Comparison of ENCODE assay signal across 8 cellular contexts in the genomic region with DNA sequence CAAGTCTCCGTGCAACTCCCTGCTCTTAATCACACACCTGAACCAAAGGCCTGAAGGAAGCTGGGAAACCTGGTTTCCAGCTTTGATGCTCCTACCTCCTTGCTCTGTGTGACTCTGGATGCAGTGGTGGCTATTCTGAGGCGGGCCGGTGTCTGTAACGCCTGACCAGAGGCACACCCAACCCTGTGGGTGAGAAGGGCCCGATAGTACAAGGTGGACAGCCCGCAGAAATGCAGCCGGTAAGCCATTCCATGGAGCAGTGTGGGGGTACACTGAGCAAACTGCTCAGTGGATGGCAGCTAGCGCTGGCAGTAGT. TPM values are rescaled to one million over a fixed set of nuclear protein-coding genes. Genes with fewer than 3 reads are reported as not detected.
A peak's percentile ranks its signal among the peaks of the same experiment; 100 is the strongest.
DNase-seq lines count a peak whose midpoint lies in the region; ATAC-seq and TF ChIP-seq lines count a peak whose summit lies in the region.

No MANE protein-coding gene starts in this region.

- H3K27me3 ChIP-seq in GM23248 (replicated peaks; ENCODE audit: insufficient read depth) (no peaks in the 10 kb centered on the region), right atrium auricular region (no peaks in the 10 kb centered on the region)

- 0 out of 2 replicates have a peak overlapping the region, but pooled peaks have one; percentile 57 for H3K4me3 ChIP-seq in GM23248
- H3K4me3 ChIP-seq in right atrium auricular region = peak overlapping the region in 1 of 2 donors; percentile 21

- H3K9me3 ChIP-seq in GM23248 (ENCODE audit: low read depth) (no peaks in the 10 kb centered on the region), right atrium auricular region (no peaks in the 10 kb centered on the region)

- in situ Hi-C loops in GM23248 (cut with MboI) = no loop called here

- intact Hi-C loops in sciatic nerve (cut with DNase I) = loop anchor here (5.0 kb wide), 1 partner anchor 34 kb away; a partner anchor contains a TSS

- H3K9ac ChIP-seq in GM23248 = no peak overlapping the region; the same call in 1 of the 2 replicates

- H3K36me3 ChIP-seq in GM23248 (ENCODE audit: low read depth) = no peaks in the 10 kb centered on the region
- H3K36me3 ChIP-seq in right atrium auricular region = no peaks in the 10 kb centered on the region

- H3K27ac ChIP-seq in GM23248 (no peak overlapping the region), VCaP (peak overlapping the region; percentile 43; the same call in 1 of the 2 replicates), right atrium auricular region (peak overlapping the region; percentile 90 to 96)

- TF ChIP-seq CTCF in VCaP (conservative IDR thresholded peaks at IDR 0.05) (no peak), right atrium auricular region (IDR thresholded peaks at IDR 0.05) (no peak)

- ATAC-seq in sciatic nerve = peak; percentile 1
- no peak for ATAC-seq in HG03045 (IDR thresholded peaks at IDR 0.05; ENCODE audit: unreplicated experiment)

- H3K79me2 ChIP-seq in GM23248 (ENCODE audit: insufficient read depth) = peaks cover 89% of the 10 kb centered on the region

- WGBS in GM23248 (ENCODE audit: low coverage in 1 of 2, low lambda C conversion rate in 2 of 2, missing lambda C conversion rate in 2 of 2), 2 experiments = 86% methylated on average over 8 of the region's 8 CpGs

- H3K4me2 ChIP-seq in GM23248 (ENCODE audit: unreplicated experiment) = peak overlapping the region; percentile 44

- H4K20me1 ChIP-seq in GM23248 (ENCODE audit: insufficient read depth) = no peaks in the 10 kb centered on the region

- peaks cover 5% of the 10 kb centered on the region; the same call in 1 of the 2 replicates for H3F3A ChIP-seq in GM23248 (ENCODE audit: insufficient read depth)

- no peak overlapping the region for H2AFZ ChIP-seq in GM23248

- H3K4me1 ChIP-seq in GM23248 (ENCODE audit: insufficient read depth) (peaks cover 38% of the 10 kb centered on the region), right atrium auricular region (peaks cover 0 to 100% of the 10 kb centered on the region in 2 donors)

- DNase-seq in GM23248 (no peak), right atrium auricular region (ENCODE audit: low spot score) (no peak), sciatic nerve (ENCODE audit: low spot score) (no peak), NCI-H1105 (lab: John Stamatoyannopoulos, UW) (no peak), C1 segment of cervical spinal cord (lab: John Stamatoyannopoulos, UW) (no peak)
- no peak for DNase-seq in activated CD4-positive, alpha-beta T cell treated with anti-CD3 and anti-CD28 coated beads for 1 hour

- H3K9me2 ChIP-seq in GM23248 (ENCODE audit: insufficient read depth) = no peaks in the 10 kb centered on the region

RNA-seq across cellular contexts. Expression of a gene that starts 36.1 kb away (rescaled TPM):
- 5.3 and 5.8 TPM in 2 replicates for total RNA-seq in GM23248 (2014; rRNA removed; shearing (Covaris generic))
- 3.9 and 4.5 TPM in 2 replicates for polyA plus RNA-seq in GM23248 (2016; fragmentation: Nextera tagmentation; extraction: Ambion mirVana)
- total RNA-seq in right atrium auricular region = 10 to 100 TPM; 23.5 to 35.0 TPM
- total RNA-seq in sciatic nerve = 61.9 TPM
